ENCODE assay signal across 20 cellular contexts in the genomic region with DNA sequence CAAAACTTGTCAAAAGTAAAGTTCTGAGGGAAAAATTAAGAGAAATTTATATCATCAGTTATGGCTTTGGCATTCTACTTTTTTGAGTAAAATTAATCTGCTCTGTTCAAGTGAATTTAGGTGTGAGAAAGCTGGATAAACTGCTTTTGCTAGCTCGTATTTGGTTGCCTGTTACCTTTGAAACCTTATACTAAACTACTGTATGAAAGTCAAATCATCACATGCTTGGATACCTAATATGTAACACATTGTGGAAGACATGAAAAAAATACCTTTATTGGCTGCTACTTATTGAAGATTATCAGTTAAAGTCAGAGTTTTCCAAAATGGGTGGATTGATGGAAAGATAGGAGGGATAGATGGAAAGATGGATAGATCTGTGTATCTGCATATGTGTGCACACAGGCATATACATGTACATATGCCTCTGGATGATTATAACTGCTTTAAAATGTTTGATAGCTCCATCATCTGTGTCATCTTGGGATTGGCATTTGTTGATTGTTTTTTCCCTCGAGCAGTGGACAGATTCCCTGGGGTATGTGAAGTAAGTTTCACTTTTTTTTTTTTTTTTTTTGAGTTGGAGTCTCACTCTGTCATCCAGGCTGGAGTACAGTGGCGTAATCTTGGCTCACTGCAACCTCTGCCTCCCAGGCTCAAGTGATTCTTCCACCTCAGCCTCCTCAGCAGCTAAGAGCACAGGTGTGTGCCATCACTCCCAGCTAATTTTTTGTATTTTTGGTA. TPM values are rescaled to one million over a fixed set of nuclear protein-coding genes. Genes with fewer than 3 reads are reported as not detected.
DNase-seq lines count a peak whose midpoint lies in the region; ATAC-seq, FAIRE-seq and TF ChIP-seq lines count a peak whose summit lies in the region.
"Had no signal": no experiment of that assay in that cellular context is flagged by ENCODE, and none has a peak within 500 bp of the region (broad histone marks: within the 10 kb centered on the region; RNA-seq: fewer than 3 reads in every experiment).

No MANE protein-coding gene starts in this region.

- no peak overlapping the region for H3K4ac ChIP-seq in H9 (ENCODE audit: low read depth, low read length)

- H3K4me3 ChIP-seq in AG10803 (ENCODE audit: low read length) (no peak overlapping the region), endothelial cell of umbilical vein (replicated peaks in 1 of 3; ENCODE audit: insufficient read depth in 1 of 3, low read depth in 1 of 3, low read length in 3 of 3) (no peak overlapping the region), tibial nerve (no peak overlapping the region)
- H3K4me3 ChIP-seq in naive thymus-derived CD4-positive, alpha-beta T cell (ENCODE audit: low read length) = no peak overlapping the region

- TF ChIP-seq CTCF in AG10803 (conservative IDR thresholded peaks at IDR 0.05; ENCODE audit: low read length) (no peak), H9 (conservative IDR thresholded peaks at IDR 0.05) (no peak), endothelial cell of umbilical vein (IDR thresholded peaks at IDR 0.05; ENCODE audit: extremely low read depth in 1 of 2, insufficient read depth in 1 of 2, low read depth in 1 of 2, low read length in 2 of 2) (no peak), tibial nerve (IDR thresholded peaks at IDR 0.05) (no peak)

- H3K23ac ChIP-seq in H9 (ENCODE audit: insufficient read length, low read depth, low read length) = no peak overlapping the region

- peak; percentile 5 for DNase-seq in AG10803 (ENCODE audit: low read depth)
- no peak for DNase-seq in H9
- DNase-seq in endothelial cell of umbilical vein (ENCODE audit: low read depth, low spot score) = no peak
- no peak for DNase-seq in naive thymus-derived CD4-positive, alpha-beta T cell
- DNase-seq in tibial nerve (ENCODE audit: low spot score in 2 of 2) = no peak
- no peak for DNase-seq in activated CD4-positive, alpha-beta T cell treated with anti-CD3 and anti-CD28 coated beads for 36 hours
- no peak for DNase-seq in NCI-H2029 (lab: John Stamatoyannopoulos, UW)
- DNase-seq: activated CD4-positive, alpha-beta T cell treated with anti-CD3 and anti-CD28 coated beads for 4 hours; activated effector memory CD4-positive, alpha-beta T cell treated with Interleukin-2 at 50 U/mL for 16 hours; AML-193; aorta; Caco-2; effector memory CD4-positive, alpha-beta T cell; kidney glomerular epithelial cell; NCI-H1694 treated with DMSO at 0.1 percent for 48 hours; NCI-H446 treated with DMSO at 0.1 percent for 48 hours; NK-92 treated with Interleukin-12 subunit alpha and Interleukin-12 subunit beta, amount 100 ng/mL, for 24 hours; occipital lobe; stimulated activated naive CD4-positive, alpha-beta T cell had no signal

- H2BK120ac ChIP-seq in H9 (ENCODE audit: low read depth, low read length, poor library complexity, severe bottlenecking) = no peak overlapping the region

- no peak overlapping the region for H4K5ac ChIP-seq in H9 (ENCODE audit: insufficient read length, low read depth, low read length)

- TF ChIP-seq POLR2A in endothelial cell of umbilical vein (IDR thresholded peaks at IDR 0.05; ENCODE audit: low read depth, low read length) (no peak), tibial nerve (IDR thresholded peaks at IDR 0.05) (no peak)

- H3K27me3 ChIP-seq in H9 (ENCODE audit: insufficient read depth, low read length) (no peaks in the 10 kb centered on the region), endothelial cell of umbilical vein (ENCODE audit: control insufficient read depth in 2 of 2, insufficient read depth in 2 of 2, low read length in 2 of 2) (no peaks in the 10 kb centered on the region), tibial nerve (no peaks in the 10 kb centered on the region)
- no peaks in the 10 kb centered on the region for H3K27me3 ChIP-seq in naive thymus-derived CD4-positive, alpha-beta T cell (ENCODE audit: control insufficient read depth in 2 of 2, insufficient read depth in 2 of 2, low read length in 2 of 2)

- no peak overlapping the region for H4K8ac ChIP-seq in H9 (replicated peaks; ENCODE audit: insufficient read length, low read depth, low read length)

- no peak overlapping the region for H3K18ac ChIP-seq in H9 (ENCODE audit: insufficient read length, low read depth, low read length)

- no TSS peak for BruUV-seq in endothelial cell of umbilical vein (replicated peaks; lab: Mats Ljungman, UMichigan)

- H3K9me3 Mint-ChIP-seq in H9 = no peaks in the 10 kb centered on the region
- peaks cover 0 to 5% (median 0%) of the 10 kb centered on the region in 11 donors for H3K9me3 Mint-ChIP-seq in naive thymus-derived CD4-positive, alpha-beta T cell
- H3K9me3 Mint-ChIP-seq in activated CD4-positive, alpha-beta T cell treated with anti-CD3 and anti-CD28 coated beads for 36 hours (ENCODE audit: low read depth) = peaks cover 2% of the 10 kb centered on the region

- peaks cover 2% of the 10 kb centered on the region for H3K79me1 ChIP-seq in H9 (ENCODE audit: insufficient read depth, low read depth, low read length, poor library complexity, severe bottlenecking)

- no peaks in the 10 kb centered on the region for H3K36me3 ChIP-seq in endothelial cell of umbilical vein (ENCODE audit: control insufficient read depth in 2 of 2, extremely low read depth in 1 of 2, insufficient read depth in 2 of 2, low read length in 2 of 2)
- no peaks in the 10 kb centered on the region for H3K36me3 ChIP-seq in naive thymus-derived CD4-positive, alpha-beta T cell (ENCODE audit: control insufficient read depth in 2 of 3, insufficient read depth in 3 of 3, low read length in 3 of 3)
- H3K36me3 ChIP-seq in tibial nerve = peaks cover 0 to 4% (median 0%) of the 10 kb centered on the region in 3 donors

- H3K14ac ChIP-seq in H9 (ENCODE audit: insufficient read depth, low read length) = no peak overlapping the region

- peaks cover 0 to 4% (median 3%) of the 10 kb centered on the region in 3 experiments; a peak in 3 of 7 replicates for H3K36me3 Mint-ChIP-seq in H9 (ENCODE audit: insufficient read depth in 1 of 3, low read depth in 3 of 3)
- peaks cover 8 to 30% (median 18%) of the 10 kb centered on the region in 5 donors for H3K36me3 Mint-ChIP-seq in naive thymus-derived CD4-positive, alpha-beta T cell
- H3K36me3 Mint-ChIP-seq in activated CD4-positive, alpha-beta T cell treated with anti-CD3 and anti-CD28 coated beads for 36 hours (ENCODE audit: low read depth) = peaks cover 8% of the 10 kb centered on the region

- no peak overlapping the region for H2BK5ac ChIP-seq in H9 (ENCODE audit: insufficient read length, low read length)

- H3K4me2 ChIP-seq in H9 (ENCODE audit: insufficient read depth, insufficient read length, low read length) = no peak overlapping the region
- no peak overlapping the region for H3K4me2 ChIP-seq in endothelial cell of umbilical vein (ENCODE audit: insufficient read depth, low read length)

- peak; percentile 12 for FAIRE-seq in endothelial cell of umbilical vein (lab: Jason Lieb, UNC)
- FAIRE-seq: TTC549 had no signal

- H3K27ac Mint-ChIP-seq in H9 = peak overlapping the region in 2 of 3 experiments; percentile 8 to 33; a peak in 2 of 7 replicates
- peak overlapping the region in 3 of 9 donors; percentile 5 to 6 (median 5) for H3K27ac Mint-ChIP-seq in naive thymus-derived CD4-positive, alpha-beta T cell
- no peak overlapping the region for H3K27ac Mint-ChIP-seq in activated CD4-positive, alpha-beta T cell treated with anti-CD3 and anti-CD28 coated beads for 36 hours

- ATAC-seq in naive thymus-derived CD4-positive, alpha-beta T cell = peak; percentile 14
- no peak for ATAC-seq in activated CD4-positive, alpha-beta T cell treated with anti-CD3 and anti-CD28 coated beads for 36 hours

- no peak overlapping the region for H3K4me3 Mint-ChIP-seq in H9
- peak overlapping the region in 7 of 10 donors; percentile 3 to 34 (median 4) for H3K4me3 Mint-ChIP-seq in naive thymus-derived CD4-positive, alpha-beta T cell
- H3K4me3 Mint-ChIP-seq in activated CD4-positive, alpha-beta T cell treated with anti-CD3 and anti-CD28 coated beads for 36 hours = no peak overlapping the region

- CTCF ChIA-PET in endothelial cell of umbilical vein (lab: Charles Lee) = interaction anchor here (1.2 to 1.4 kb wide), 2 partner anchors 9 to 82 kb away, joined by 3 to 5 read pairs; no protein-coding TSS in a partner anchor
- CTCF ChIA-PET in naive thymus-derived CD4-positive, alpha-beta T cell (lab: Charles Lee) = no interaction called here
- CTCF ChIA-PET in activated CD4-positive, alpha-beta T cell treated with anti-CD3 and anti-CD28 coated beads for 36 hours (lab: Charles Lee) = interaction anchor here (0.8 kb wide), 1 partner anchor 87 kb away, joined by 3 read pairs; no protein-coding TSS in a partner anchor

- dilution Hi-C loops in endothelial cell of umbilical vein (cut with MboI; ENCODE audit: extremely low pct_ligation_motif_present, low sequenced_read_pairs) = no loop called here

- no peaks in the 10 kb centered on the region for H3K23me2 ChIP-seq in H9 (ENCODE audit: insufficient read length, low read depth, low read length, poor library complexity, severe bottlenecking)

- H2BK12ac ChIP-seq in H9 (ENCODE audit: insufficient read length, low read depth, low read length) = no peak overlapping the region

- H3K27ac ChIP-seq in H9 (ENCODE audit: insufficient read length, low read depth, low read length) = no peak overlapping the region
- no peak overlapping the region for H3K27ac ChIP-seq in endothelial cell of umbilical vein (ENCODE audit: insufficient read depth, low read depth, low read length)
- no peak overlapping the region for H3K27ac ChIP-seq in naive thymus-derived CD4-positive, alpha-beta T cell (ENCODE audit: low read depth, low read length)
- no peak overlapping the region for H3K27ac ChIP-seq in tibial nerve

- H4K91ac ChIP-seq in H9 (ENCODE audit: insufficient read length, low read depth, low read length) = no peak overlapping the region

- H3K27me3 Mint-ChIP-seq in H9 (ENCODE audit: low read depth) = no peaks in the 10 kb centered on the region
- H3K27me3 Mint-ChIP-seq in naive thymus-derived CD4-positive, alpha-beta T cell = no peaks in the 10 kb centered on the region
- H3K27me3 Mint-ChIP-seq in activated CD4-positive, alpha-beta T cell treated with anti-CD3 and anti-CD28 coated beads for 36 hours = no peaks in the 10 kb centered on the region

- H3T11ph ChIP-seq in H9 (ENCODE audit: low read length) = no peak overlapping the region

- H3K9me3 ChIP-seq in H9 (ENCODE audit: control insufficient read depth, low read depth, low read length) = no peaks in the 10 kb centered on the region
- H3K9me3 ChIP-seq in endothelial cell of umbilical vein (replicated peaks; ENCODE audit: control insufficient read depth, insufficient read depth, low read length) = no peaks in the 10 kb centered on the region
- H3K9me3 ChIP-seq in naive thymus-derived CD4-positive, alpha-beta T cell (ENCODE audit: control insufficient read depth in 2 of 3, low read length in 3 of 3) = no peaks in the 10 kb centered on the region
- H3K9me3 ChIP-seq in tibial nerve = peaks cover 0 to 3% (median 0%) of the 10 kb centered on the region in 4 donors
- H3K9me3 ChIP-seq: Caco-2 had no signal

- no peak overlapping the region for H3K9ac ChIP-seq in H9 (ENCODE audit: extremely low read depth, insufficient read length, low read length)
- H3K9ac ChIP-seq in endothelial cell of umbilical vein (replicated peaks; ENCODE audit: extremely low read depth, insufficient read depth, low read length) = no peak overlapping the region

- H3K4me1 ChIP-seq in H9 (ENCODE audit: insufficient read depth, low read length) (0 out of 2 replicates have a peak, but pooled peaks cover 4% of the 10 kb centered on the region), endothelial cell of umbilical vein (ENCODE audit: control insufficient read depth, extremely low read depth, insufficient read depth, low read length) (peaks cover 4% of the 10 kb centered on the region), tibial nerve (peaks cover 0 to 26% (median 4%) of the 10 kb centered on the region in 4 donors)
- H3K4me1 ChIP-seq in naive thymus-derived CD4-positive, alpha-beta T cell (ENCODE audit: control insufficient read depth in 2 of 2, insufficient read depth in 2 of 2, low read length in 2 of 2) = peaks cover 11 to 19% of the 10 kb centered on the region in 2 donors
- H3K4me1 ChIP-seq: Caco-2 had no signal

- no peaks in the 10 kb centered on the region for H3K9me1 ChIP-seq in endothelial cell of umbilical vein (replicated peaks; ENCODE audit: control insufficient read depth, extremely low read depth, insufficient read depth, low read length)

- intact Hi-C loops in endothelial cell of umbilical vein (cut with micrococcal nuclease) = no loop called here
- intact Hi-C loops in naive thymus-derived CD4-positive, alpha-beta T cell (cut with micrococcal nuclease) = no loop called here
- intact Hi-C loops in activated CD4-positive, alpha-beta T cell treated with anti-CD3 and anti-CD28 coated beads for 36 hours (cut with DNase I, micrococcal nuclease) = no loop called here

- H2BK20ac ChIP-seq in H9 (ENCODE audit: low read depth, low read length, poor library complexity, severe bottlenecking) = no peak overlapping the region

- no peaks in the 10 kb centered on the region for H4K20me1 ChIP-seq in H9 (ENCODE audit: control insufficient read depth, insufficient read depth, insufficient read length)
- H4K20me1 ChIP-seq in endothelial cell of umbilical vein (replicated peaks; ENCODE audit: control insufficient read depth, extremely low read depth, insufficient read depth, low read length) = peaks cover 14% of the 10 kb centered on the region

- no peak overlapping the region for H2AK5ac ChIP-seq in H9 (ENCODE audit: insufficient read length, low read length)

- H2BK15ac ChIP-seq in H9 (ENCODE audit: low read depth, low read length) = no peak overlapping the region

- H2AFZ ChIP-seq in H9 (ENCODE audit: low read length) (no peak overlapping the region), endothelial cell of umbilical vein (ENCODE audit: low read depth, low read length) (no peak overlapping the region)

- H3K79me2 ChIP-seq in H9 (ENCODE audit: insufficient read depth, low read length) = peaks cover 63% of the 10 kb centered on the region
- peaks cover 97% of the 10 kb centered on the region for H3K79me2 ChIP-seq in endothelial cell of umbilical vein (ENCODE audit: control insufficient read depth, insufficient read depth, low read length)

- no peak overlapping the region for H3K56ac ChIP-seq in H9 (ENCODE audit: insufficient read length, low read depth, low read length)

- POLR2A ChIA-PET in endothelial cell of umbilical vein (lab: Charles Lee) = no interaction called here
- POLR2A ChIA-PET in naive thymus-derived CD4-positive, alpha-beta T cell (lab: Charles Lee) = no interaction called here
- POLR2A ChIA-PET in activated CD4-positive, alpha-beta T cell treated with anti-CD3 and anti-CD28 coated beads for 36 hours (lab: Charles Lee) = no interaction called here

- no peak for TF ChIP-seq EP300 in tibial nerve (IDR thresholded peaks at IDR 0.05)

- WGBS in H9 (ENCODE audit: extremely low coverage, insufficient read length, low lambda C conversion rate) = no CpG with 5 or more reads among the region's 3 CpGs
- 68% methylated on average over 3 of the region's 3 CpGs for WGBS in tibial nerve, 2 donors

- H3K4me1 Mint-ChIP-seq in H9 = peaks cover 35 to 36% of the 10 kb centered on the region in 2 experiments
- peaks cover 19 to 70% (median 62%) of the 10 kb centered on the region in 7 donors for H3K4me1 Mint-ChIP-seq in naive thymus-derived CD4-positive, alpha-beta T cell
- peaks cover 54% of the 10 kb centered on the region for H3K4me1 Mint-ChIP-seq in activated CD4-positive, alpha-beta T cell treated with anti-CD3 and anti-CD28 coated beads for 36 hours

RNA-seq across cellular contexts. Expression of gene SCAF8, which starts 24.3 kb away (rescaled TPM):
- total RNA-seq in H9 (2021) (78.2 and 78.5 TPM in 2 replicates), endothelial cell of umbilical vein (37.4 and 37.8 TPM in 2 replicates), tibial nerve (10 to 100 TPM; 41.1 to 50.7 (median 44.9) TPM)
- 11.7 TPM in 2 replicates for polyA plus RNA-seq in endothelial cell of umbilical vein
- polyA plus RNA-seq in endothelial cell of umbilical vein (2011; cell fraction: cytosol; rRNA removed) = 12.5 and 13.2 TPM in 2 replicates
- polyA plus RNA-seq in endothelial cell of umbilical vein (2011; cell fraction: nucleus; rRNA removed) = 28.3 and 33.8 TPM in 2 replicates
- polyA plus RNA-seq in endothelial cell of umbilical vein (2012) = 14.3 and 20.0 TPM in 2 replicates
- polyA minus RNA-seq in endothelial cell of umbilical vein = 26.7 and 28.9 TPM in 2 replicates
- 12.8 TPM for polyA minus RNA-seq in endothelial cell of umbilical vein (2011; cell fraction: cytosol; rRNA and poly(A)+ RNA removed)
- 48.4 and 65.7 TPM in 2 replicates for polyA minus RNA-seq in endothelial cell of umbilical vein (2011; cell fraction: nucleus; rRNA and poly(A)+ RNA removed)
- 10 to 100 TPM; 41.1 to 69.2 (median 54.9) TPM for total RNA-seq in naive thymus-derived CD4-positive, alpha-beta T cell
- polyA plus RNA-seq in naive thymus-derived CD4-positive, alpha-beta T cell = 10 to 100 TPM; 12.4 to 23.1 TPM
- total RNA-seq in activated CD4-positive, alpha-beta T cell treated with anti-CD3 and anti-CD28 coated beads for 36 hours = 10 to 100 TPM; 33.9 to 44.5 TPM

Comparison
In these comparisons a context has a peak if more than half of its experiments do, and no peak if none do; other contexts are left out.
1. H3K4me3 Mint-ChIP-seq: peak in naive thymus-derived CD4-positive, alpha-beta T cell (7 of 10); none in H9 (0 of 2) and activated CD4-positive, alpha-beta T cell treated with anti-CD3 and anti-CD28 coated beads for 36 hours (single experiment).